16 cellular contexts compared by ENCODE assay signal in the genomic region with DNA sequence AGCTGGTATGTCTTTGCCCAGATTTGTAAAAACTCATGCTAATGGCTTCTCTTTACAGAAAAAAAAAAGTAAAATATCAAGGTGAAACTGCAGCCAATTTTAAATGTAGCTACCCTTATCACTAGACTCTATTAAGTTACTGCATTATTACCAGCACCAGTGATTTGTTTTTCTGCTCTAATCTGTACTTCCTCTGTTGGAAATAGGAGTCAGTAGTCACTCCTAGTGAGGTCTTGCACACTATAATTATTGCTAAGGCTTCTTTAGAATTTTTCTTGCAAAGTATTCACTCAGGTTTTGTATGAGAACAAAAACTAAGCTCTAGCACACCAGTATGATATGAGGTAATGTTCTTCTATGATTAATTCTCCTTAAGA.
DNase-seq lines count a peak whose midpoint lies in the region; TF ChIP-seq lines count a peak whose summit lies in the region.
"Had no signal": no experiment of that assay in that cellular context is flagged by ENCODE, and none has a peak within 500 bp of the region (broad histone marks: within the 10 kb centered on the region; RNA-seq: fewer than 3 reads in every experiment).

No MANE protein-coding gene starts in this region.

- H3K9me3 Mint-ChIP-seq in progenitor cell of endocrine pancreas (ENCODE audit: low read depth) (peaks cover 13% of the 10 kb centered on the region), endothelial cell (ENCODE audit: unreplicated experiment) (no peaks in the 10 kb centered on the region)
- H3K9me3 Mint-ChIP-seq: HFFc6 had no signal

- peak overlapping the region; percentile 42; the same call in 1 of the 2 replicates for H3K27ac ChIP-seq in VCaP
- H3K27ac ChIP-seq: C4-2B, HL-60 had no signal

- H3K27ac Mint-ChIP-seq in progenitor cell of endocrine pancreas (peak overlapping the region; percentile 13), endothelial cell (ENCODE audit: unreplicated experiment) (no peak overlapping the region)
- H3K27ac Mint-ChIP-seq: CD4-positive, alpha-beta T cell; HFFc6; IgD-negative memory B cell had no signal

- no peak for TF ChIP-seq CTCF in VCaP (conservative IDR thresholded peaks at IDR 0.05)
- no peak for TF ChIP-seq CTCF in progenitor cell of endocrine pancreas (IDR thresholded peaks at IDR 0.05; ENCODE audit: unreplicated experiment)
- no peak for TF ChIP-seq CTCF in endothelial cell (IDR thresholded peaks at IDR 0.05; ENCODE audit: unreplicated experiment)

- H3K4me1 Mint-ChIP-seq in progenitor cell of endocrine pancreas (ENCODE audit: low read depth) (peaks cover 17% of the 10 kb centered on the region), endothelial cell (ENCODE audit: unreplicated experiment) (peaks cover 15% of the 10 kb centered on the region)
- H3K4me1 Mint-ChIP-seq: IgD-negative memory B cell had no signal

- DNase-seq in COLO829 (ENCODE audit: low spot score) = peak; percentile 40
- DNase-seq in NCI-H2227 treated with DMSO at 0.1 percent for 48 hours (lab: John Stamatoyannopoulos, UW) = peak; percentile 45
- DNase-seq in progenitor cell of endocrine pancreas (ENCODE audit: low spot score, unreplicated experiment) = no peak
- DNase-seq in endothelial cell (ENCODE audit: low spot score) = no peak
- no peak for DNase-seq in AG08396 (ENCODE audit: low spot score)
- DNase-seq in stimulated activated CD4-positive, alpha-beta T cell treated with anti-CD3 and anti-CD28 coated beads, Interleukin-2, amount 100 ng/mL, for 24 hours = no peak
- DNase-seq: CD4-positive, alpha-beta T cell; DMS79 treated with DMSO at 0.1 percent for 48 hours; GF-D8; GOT3; H7; HFFc6 had no signal

- H3K27me3 Mint-ChIP-seq in progenitor cell of endocrine pancreas (no peaks in the 10 kb centered on the region), endothelial cell (ENCODE audit: unreplicated experiment) (peaks cover 2% of the 10 kb centered on the region)
- H3K27me3 Mint-ChIP-seq: CD4-positive, alpha-beta T cell; IgD-negative memory B cell had no signal

- H3K36me3 Mint-ChIP-seq in progenitor cell of endocrine pancreas (ENCODE audit: insufficient read depth) (peaks cover 4% of the 10 kb centered on the region), endothelial cell (ENCODE audit: low read depth, unreplicated experiment) (no peaks in the 10 kb centered on the region)
- H3K36me3 Mint-ChIP-seq: IgD-negative memory B cell had no signal

- H3K4me3 Mint-ChIP-seq in progenitor cell of endocrine pancreas (ENCODE audit: low read depth) (no peak overlapping the region), endothelial cell (ENCODE audit: unreplicated experiment) (no peak overlapping the region)
- H3K4me3 Mint-ChIP-seq: CD4-positive, alpha-beta T cell; HFFc6; IgD-negative memory B cell had no signal

Comparison
In these comparisons a context has a peak if more than half of its experiments do, and no peak if none do; other contexts are left out.
1. DNase-seq: peak in COLO829 (single experiment) and NCI-H2227 treated with DMSO at 0.1 percent for 48 hours (single experiment); none in progenitor cell of endocrine pancreas (single experiment), endothelial cell (single experiment), AG08396 (single experiment) and stimulated activated CD4-positive, alpha-beta T cell treated with anti-CD3 and anti-CD28 coated beads, Interleukin-2, amount 100 ng/mL, for 24 hours (0 of 2).